In genomic region chr11:8167796-8168195, GRCh38 we compare ENCODE assay signal across 10 cellular contexts. TPM values are rescaled to one million over a fixed set of nuclear protein-coding genes. Genes with fewer than 3 reads are reported as not detected.
DNase-seq lines count a peak whose midpoint lies in the region; ATAC-seq and TF ChIP-seq lines count a peak whose summit lies in the region.
"Had no signal": no experiment of that assay in that cellular context is flagged by ENCODE, and none has a peak within 500 bp of the region (broad histone marks: within the 10 kb centered on the region; RNA-seq: fewer than 3 reads in every experiment).

No MANE protein-coding gene starts in this region.

- POLR2A ChIA-PET in SK-N-SH (lab: Yijun Ruan, JAX): no interaction called here
- POLR2A ChIA-PET in activated CD4-positive, alpha-beta memory T cell treated with anti-CD3 and anti-CD28 coated beads for 36 hours (lab: Charles Lee): no interaction called here

- no peaks in the 10 kb centered on the region for H4K20me1 ChIP-seq in SK-N-SH (ENCODE audit: insufficient read depth)

- H3K4me1 ChIP-seq in SK-N-SH (ENCODE audit: control insufficient read depth in 1 of 2, insufficient read depth in 2 of 2, low read depth in 1 of 2, low read length in 1 of 2): peaks cover 0 to 2% of the 10 kb centered on the region in 2 experiments; a peak in 2 of 4 replicates
- peaks cover 14 to 15% of the 10 kb centered on the region in 2 donors for H3K4me1 ChIP-seq in gastrocnemius medialis
- H3K4me1 ChIP-seq in ovary (ENCODE audit: insufficient read depth): peaks cover 1% of the 10 kb centered on the region
- H3K4me1 ChIP-seq: SJSA1 had no signal

- H3K4me3 Mint-ChIP-seq in activated CD4-positive, alpha-beta memory T cell treated with anti-CD3 and anti-CD28 coated beads for 36 hours: peak overlapping the region; percentile 84
- H3K4me3 Mint-ChIP-seq: dendritic cell treated with granulocyte-macrophage colony-stimulating factor and Interleukin-4, amounts not matched to agents 40 ng/mL and 50 ng/mL, for 4 days had no signal

- CTCF ChIA-PET in SK-N-SH (lab: Yijun Ruan, JAX): interaction anchor here (0.8 to 3.9 kb wide), 3 partner anchors 11 to 399 kb away, joined by 3 to 15 read pairs (median 3); no protein-coding TSS in a partner anchor
- CTCF ChIA-PET in activated CD4-positive, alpha-beta memory T cell treated with anti-CD3 and anti-CD28 coated beads for 36 hours (lab: Charles Lee): interaction anchor here (0.7 to 1.6 kb wide), 2 partner anchors 77 to 181 kb away, joined by 3 to 4 read pairs; partner anchors contain the start of gene EIF3F

- H3K4me1 Mint-ChIP-seq in activated CD4-positive, alpha-beta memory T cell treated with anti-CD3 and anti-CD28 coated beads for 36 hours (ENCODE audit: low read depth): peaks cover 24% of the 10 kb centered on the region

- H3K27me3 ChIP-seq in SK-N-SH (ENCODE audit: insufficient read depth) (peaks cover 26% of the 10 kb centered on the region), gastrocnemius medialis (peaks cover 0 to 5% (median 5%) of the 10 kb centered on the region in 3 donors), ovary (no peaks in the 10 kb centered on the region)

- intact Hi-C loops in activated CD4-positive, alpha-beta memory T cell treated with anti-CD3 and anti-CD28 coated beads for 36 hours (cut with micrococcal nuclease): no loop called here
- intact Hi-C loops in gastrocnemius medialis (cut with DNase I; ENCODE audit: low total_unique reads) (no loop called here), ovary (cut with DNase I) (no loop called here)

- H3K9ac ChIP-seq in SK-N-SH: no peak overlapping the region

- no peaks in the 10 kb centered on the region for H3K9me3 Mint-ChIP-seq in activated CD4-positive, alpha-beta memory T cell treated with anti-CD3 and anti-CD28 coated beads for 36 hours
- H3K9me3 Mint-ChIP-seq: dendritic cell treated with granulocyte-macrophage colony-stimulating factor and Interleukin-4, amounts not matched to agents 40 ng/mL and 50 ng/mL, for 4 days had no signal

- H3K4me3 ChIP-seq in SK-N-SH (ENCODE audit: low read depth in 2 of 2, low read length in 1 of 2) (peak overlapping the region in 1 of 2 experiments; percentile 56; a peak in 1 of 4 replicates), fibroblast of villous mesenchyme (ENCODE audit: low read depth, low read length) (no peak overlapping the region), gastrocnemius medialis (peak overlapping the region; percentile 62 to 79 (median 72)), ovary (no peak overlapping the region)
- H3K4me3 ChIP-seq: SJSA1 had no signal

- peaks cover 2% of the 10 kb centered on the region for H3K36me3 Mint-ChIP-seq in activated CD4-positive, alpha-beta memory T cell treated with anti-CD3 and anti-CD28 coated beads for 36 hours

- H3K9me3 ChIP-seq in SK-N-SH (no peaks in the 10 kb centered on the region), gastrocnemius medialis (no peaks in the 10 kb centered on the region), ovary (no peaks in the 10 kb centered on the region)
- H3K9me3 ChIP-seq: SJSA1 had no signal

- H3K27ac Mint-ChIP-seq in activated CD4-positive, alpha-beta memory T cell treated with anti-CD3 and anti-CD28 coated beads for 36 hours: no peak overlapping the region
- H3K27ac Mint-ChIP-seq: dendritic cell treated with granulocyte-macrophage colony-stimulating factor and Interleukin-4, amounts not matched to agents 40 ng/mL and 50 ng/mL, for 4 days had no signal

- H3K79me2 ChIP-seq in SK-N-SH (ENCODE audit: insufficient read depth): no peaks in the 10 kb centered on the region

- 36% methylated on average over 4 of the region's 4 CpGs for WGBS in SK-N-SH (ENCODE audit: low lambda C conversion rate)
- 31 to 43% (median 37%) methylated on average over 4 of the region's 4 CpGs for WGBS in ovary, 3 donors

- in situ Hi-C loops in gastrocnemius medialis (cut with MboI; ENCODE audit: low sequenced_read_pairs in 4 of 4): no loop called here

- TF ChIP-seq EP300 in SK-N-SH (IDR thresholded peaks at IDR 0.05; ENCODE audit: borderline replicate concordance in 1 of 2, low read depth in 1 of 2, low read length in 1 of 2) (no peak), ovary (IDR thresholded peaks at IDR 0.05) (no peak)

- H3K4me2 ChIP-seq in SK-N-SH: no peak overlapping the region

- no peaks in the 10 kb centered on the region; the same call in 1 of the 2 replicates for H3K9me2 ChIP-seq in SK-N-SH

- no peak for TF ChIP-seq RAD21 in SK-N-SH (IDR thresholded peaks at IDR 0.05; ENCODE audit: low read length)

- no peak for DNase-seq in SK-N-SH
- DNase-seq in activated CD4-positive, alpha-beta memory T cell treated with anti-CD3 and anti-CD28 coated beads for 36 hours: no peak
- DNase-seq in fibroblast of villous mesenchyme (ENCODE audit: low read depth): peak; percentile 2
- DNase-seq in gastrocnemius medialis: no peak
- no peak for DNase-seq in SIG-M5 (lab: John Stamatoyannopoulos, UW)
- no peak for DNase-seq in HuH-7.5 (ENCODE audit: low spot score)
- no peak for DNase-seq in ovary

- TF ChIP-seq CTCF in SK-N-SH (IDR thresholded peaks at IDR 0.05): no peak
- no peak for TF ChIP-seq CTCF in fibroblast of villous mesenchyme (IDR thresholded peaks at IDR 0.05; ENCODE audit: insufficient read depth, low read depth, low read length)
- no peak for TF ChIP-seq CTCF in gastrocnemius medialis (IDR thresholded peaks at IDR 0.05 in 4 of 5, conservative IDR thresholded peaks at IDR 0.05 in 1 of 5)
- TF ChIP-seq CTCF in ovary (IDR thresholded peaks at IDR 0.05): no peak

- no peaks in the 10 kb centered on the region for H3K36me3 ChIP-seq in SK-N-SH (replicated peaks in 1 of 2; ENCODE audit: control insufficient read depth in 1 of 2, insufficient read depth in 2 of 2, low read length in 1 of 2)
- no peaks in the 10 kb centered on the region for H3K36me3 ChIP-seq in gastrocnemius medialis
- H3K36me3 ChIP-seq in ovary: no peaks in the 10 kb centered on the region
- H3K36me3 ChIP-seq: SJSA1 had no signal

- no peak; the same call in 2 of the 3 replicates for ATAC-seq in SK-N-SH treated with all-trans-retinoic acid at 6 μM for 48 hours
- no peak for ATAC-seq in gastrocnemius medialis

- H3K27me3 Mint-ChIP-seq in activated CD4-positive, alpha-beta memory T cell treated with anti-CD3 and anti-CD28 coated beads for 36 hours: peaks cover 35% of the 10 kb centered on the region

- no peak overlapping the region for H2AFZ ChIP-seq in SK-N-SH (ENCODE audit: low read depth)

- H3K27ac ChIP-seq in SK-N-SH (ENCODE audit: low read depth in 2 of 2, low read length in 1 of 2) (no peak overlapping the region; a peak in 1 of 4 replicates), gastrocnemius medialis (no peak overlapping the region), ovary (no peak overlapping the region)
- H3K27ac ChIP-seq: SJSA1 had no signal

- TF ChIP-seq POLR2A in gastrocnemius medialis (IDR thresholded peaks at IDR 0.05) (no peak), ovary (IDR thresholded peaks at IDR 0.05) (no peak)

- no peaks in the 10 kb centered on the region for H3F3A ChIP-seq in SK-N-SH (replicated peaks; ENCODE audit: insufficient read depth)

TF ChIP-seq in SK-N-SH, 30 proteins besides CTCF, POLR2A, EP300 and RAD21 (continues in another document):
- TF ChIP-seq YY1 (IDR thresholded peaks at IDR 0.05; ENCODE audit: low read depth): no peak
- TF ChIP-seq NFIC (IDR thresholded peaks at IDR 0.05; ENCODE audit: borderline replicate concordance): no peak
- TF ChIP-seq CHD2 (IDR thresholded peaks at IDR 0.05; ENCODE audit: low read length, partially characterized antibody): no peak
- TF ChIP-seq MAX (IDR thresholded peaks at IDR 0.05; ENCODE audit: low read depth): no peak

TF ChIP-seq in SK-N-SH treated with all-trans-retinoic acid at 6 μM for 48 hours, 23 proteins besides CTCF, POLR2A, EP300 and RAD21:
- TF ChIP-seq ZNF70 (CRISPR knock-in tag; IDR thresholded peaks at IDR 0.05): no peak

RNA-seq across cellular contexts. Expression of gene RIC3, which starts 1.0 kb away (rescaled TPM):
- polyA plus RNA-seq in SK-N-SH (2012; rRNA removed) (0.54 and 1.2 TPM in 2 replicates), ovary (10 to 100 TPM; 10.6 to 17.7 TPM)
- 0.84 and 1.2 TPM in 2 replicates for polyA plus RNA-seq in SK-N-SH (2012; cell fraction: cytosol; rRNA removed)
- polyA plus RNA-seq in SK-N-SH (2012; cell fraction: nucleus; rRNA removed): 2.8 and 4.4 TPM in 2 replicates
- 1 to 10 TPM; 5.0 to 5.6 TPM for total RNA-seq in activated CD4-positive, alpha-beta memory T cell treated with anti-CD3 and anti-CD28 coated beads for 36 hours
- total RNA-seq in fibroblast of villous mesenchyme (under 0.01 TPM in 1 of 2 replicates, not detected in the other), gastrocnemius medialis (1 to 10 TPM; 2.2 to 7.1 (median 4.1) TPM), ovary (10 to 100 TPM; 21.0 to 31.4 (median 28.8) TPM)
- total RNA-seq: SJSA1 had no signal

Comparison
In these comparisons a context has a peak if more than half of its experiments do, and no peak if none do; other contexts are left out.
1. H3K4me3 ChIP-seq: peak in gastrocnemius medialis (4 of 4); none in fibroblast of villous mesenchyme (single experiment) and ovary (single experiment).